Comparison of ENCODE assay signal across 18 cellular contexts in genomic region chr6:19664878-19665715, GRCh38.
"Had no signal": no experiment of that assay in that cellular context is flagged by ENCODE, and none has a peak within 500 bp of the region (broad histone marks: within the 10 kb centered on the region; RNA-seq: fewer than 3 reads in every experiment).

No MANE protein-coding gene starts in this region.

- FAIRE-seq: bronchial epithelial cell had no signal

- H3K27me3 Mint-ChIP-seq: activated naive CD8-positive, alpha-beta T cell treated with anti-CD3 and anti-CD28 coated beads, Interleukin-2, amount 10 ng/mL, durations not matched to agents 7 days and 5 days; dendritic cell treated with granulocyte-macrophage colony-stimulating factor and Interleukin-4, amounts not matched to agents 40 ng/mL and 50 ng/mL, for 4 days; stimulated activated naive B cell treated with anti-CD40 and anti-IgM and Interleukin-4, amounts not matched to agents 10 μg/mL and 1 μg/mL and 100 μg/mL, for 72 hours had no signal

- H3K36me3 ChIP-seq: gastroesophageal sphincter, right atrium auricular region had no signal

- H3K27me3 ChIP-seq: gastroesophageal sphincter, right atrium auricular region had no signal

- DNase-seq: activated naive CD4-positive, alpha-beta T cell; activated naive CD8-positive, alpha-beta T cell treated with anti-CD3 and anti-CD28 coated beads, Interleukin-2, amount 10 ng/mL, durations not matched to agents 7 days and 5 days; anterior cingulate cortex; effector memory CD4-positive, alpha-beta T cell; midbrain; stimulated activated CD4-positive, alpha-beta T cell treated with anti-CD3 and anti-CD28 coated beads, Interleukin-15, amount 100 ng/mL, for 24 hours; stimulated activated CD4-positive, alpha-beta T cell treated with anti-CD3 and anti-CD28 coated beads, Interleukin-4, amount 100 ng/mL, for 1 hour; stimulated activated naive B cell treated with anti-CD40 and anti-IgM and Interleukin-4, amounts not matched to agents 10 μg/mL and 1 μg/mL and 100 μg/mL, for 72 hours; T1000; trophoblast cell had no signal

- H3K4me3 ChIP-seq: gastroesophageal sphincter, lung, right atrium auricular region, skin epidermis had no signal

- ATAC-seq: activated CD4-positive, CD25-positive, alpha-beta regulatory T cell treated with anti-CD3 and anti-CD28 coated beads, Interleukin-2, amount 50 U/mL, for 24 hours; gastroesophageal sphincter; stimulated activated naive B cell treated with anti-CD40 and anti-IgM and Interleukin-4, amounts not matched to agents 10 μg/mL and 1 μg/mL and 100 μg/mL, for 72 hours had no signal

- H3K27ac Mint-ChIP-seq: activated naive CD8-positive, alpha-beta T cell treated with anti-CD3 and anti-CD28 coated beads, Interleukin-2, amount 10 ng/mL, durations not matched to agents 7 days and 5 days; activated T-helper 1 cell treated with anti-CD3 and anti-CD28 coated beads, Interleukin-12 subunit alpha, Interleukin-12 subunit beta, Interleukin-2, Interleukin-4 antibody, amounts not matched to agents 30 ng/mL and 10 ng/mL and 1 ng/mL, durations not matched to agents 14 hours and 24 hours and 36 hours; dendritic cell treated with granulocyte-macrophage colony-stimulating factor and Interleukin-4, amounts not matched to agents 40 ng/mL and 50 ng/mL, for 4 days; stimulated activated naive B cell treated with anti-CD40 and anti-IgM and Interleukin-4, amounts not matched to agents 10 μg/mL and 1 μg/mL and 100 μg/mL, for 72 hours had no signal

- H3K9me3 ChIP-seq: gastroesophageal sphincter, right atrium auricular region had no signal

- H3K4me1 Mint-ChIP-seq: activated naive CD8-positive, alpha-beta T cell treated with anti-CD3 and anti-CD28 coated beads, Interleukin-2, amount 10 ng/mL, durations not matched to agents 7 days and 5 days; stimulated activated naive B cell treated with anti-CD40 and anti-IgM and Interleukin-4, amounts not matched to agents 10 μg/mL and 1 μg/mL and 100 μg/mL, for 72 hours had no signal

- H3K27ac ChIP-seq: gastroesophageal sphincter, right atrium auricular region, skin epidermis had no signal

- H3K4me3 Mint-ChIP-seq: activated naive CD8-positive, alpha-beta T cell treated with anti-CD3 and anti-CD28 coated beads, Interleukin-2, amount 10 ng/mL, durations not matched to agents 7 days and 5 days; activated T-helper 1 cell treated with anti-CD3 and anti-CD28 coated beads, Interleukin-12 subunit alpha, Interleukin-12 subunit beta, Interleukin-2, Interleukin-4 antibody, amounts not matched to agents 30 ng/mL and 10 ng/mL and 1 ng/mL, durations not matched to agents 14 hours and 24 hours and 36 hours; dendritic cell treated with granulocyte-macrophage colony-stimulating factor and Interleukin-4, amounts not matched to agents 40 ng/mL and 50 ng/mL, for 4 days; stimulated activated naive B cell treated with anti-CD40 and anti-IgM and Interleukin-4, amounts not matched to agents 10 μg/mL and 1 μg/mL and 100 μg/mL, for 72 hours had no signal

- H3K36me3 Mint-ChIP-seq: activated naive CD8-positive, alpha-beta T cell treated with anti-CD3 and anti-CD28 coated beads, Interleukin-2, amount 10 ng/mL, durations not matched to agents 7 days and 5 days; stimulated activated naive B cell treated with anti-CD40 and anti-IgM and Interleukin-4, amounts not matched to agents 10 μg/mL and 1 μg/mL and 100 μg/mL, for 72 hours had no signal

- H3K9me3 Mint-ChIP-seq: activated naive CD8-positive, alpha-beta T cell treated with anti-CD3 and anti-CD28 coated beads, Interleukin-2, amount 10 ng/mL, durations not matched to agents 7 days and 5 days; activated T-helper 1 cell treated with anti-CD3 and anti-CD28 coated beads, Interleukin-12 subunit alpha, Interleukin-12 subunit beta, Interleukin-2, Interleukin-4 antibody, amounts not matched to agents 30 ng/mL and 10 ng/mL and 1 ng/mL, durations not matched to agents 14 hours and 24 hours and 36 hours; dendritic cell treated with granulocyte-macrophage colony-stimulating factor and Interleukin-4, amounts not matched to agents 40 ng/mL and 50 ng/mL, for 4 days had no signal
